1 cellular context compared by ENCODE assay signal in the genomic region with DNA sequence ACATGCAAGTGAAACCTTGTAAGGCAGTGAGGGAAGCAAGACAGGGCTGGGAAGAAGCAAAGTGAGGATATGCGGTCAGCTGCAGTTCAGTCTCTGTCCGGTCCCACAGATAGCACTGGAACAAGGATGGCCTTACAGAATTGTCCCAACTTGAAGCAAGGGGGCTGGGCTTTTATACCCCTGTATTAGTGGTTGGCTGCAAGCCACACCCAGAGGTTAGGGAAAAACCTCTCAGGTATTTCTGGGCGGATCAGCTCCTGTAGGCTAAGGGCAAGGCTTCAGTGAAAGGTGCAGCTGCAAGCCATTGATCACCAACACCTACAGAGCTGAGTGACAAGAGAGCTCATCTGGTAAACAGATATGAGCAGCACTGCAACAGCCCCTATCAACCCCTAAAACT.
TF ChIP-seq lines count a peak whose summit lies in the region.

No MANE protein-coding gene starts in this region.

TF ChIP-seq in HCT116, 20 proteins besides CTCF, POLR2A, EP300 and RAD21 (continued from another document):
- TF ChIP-seq, protein P1, sequence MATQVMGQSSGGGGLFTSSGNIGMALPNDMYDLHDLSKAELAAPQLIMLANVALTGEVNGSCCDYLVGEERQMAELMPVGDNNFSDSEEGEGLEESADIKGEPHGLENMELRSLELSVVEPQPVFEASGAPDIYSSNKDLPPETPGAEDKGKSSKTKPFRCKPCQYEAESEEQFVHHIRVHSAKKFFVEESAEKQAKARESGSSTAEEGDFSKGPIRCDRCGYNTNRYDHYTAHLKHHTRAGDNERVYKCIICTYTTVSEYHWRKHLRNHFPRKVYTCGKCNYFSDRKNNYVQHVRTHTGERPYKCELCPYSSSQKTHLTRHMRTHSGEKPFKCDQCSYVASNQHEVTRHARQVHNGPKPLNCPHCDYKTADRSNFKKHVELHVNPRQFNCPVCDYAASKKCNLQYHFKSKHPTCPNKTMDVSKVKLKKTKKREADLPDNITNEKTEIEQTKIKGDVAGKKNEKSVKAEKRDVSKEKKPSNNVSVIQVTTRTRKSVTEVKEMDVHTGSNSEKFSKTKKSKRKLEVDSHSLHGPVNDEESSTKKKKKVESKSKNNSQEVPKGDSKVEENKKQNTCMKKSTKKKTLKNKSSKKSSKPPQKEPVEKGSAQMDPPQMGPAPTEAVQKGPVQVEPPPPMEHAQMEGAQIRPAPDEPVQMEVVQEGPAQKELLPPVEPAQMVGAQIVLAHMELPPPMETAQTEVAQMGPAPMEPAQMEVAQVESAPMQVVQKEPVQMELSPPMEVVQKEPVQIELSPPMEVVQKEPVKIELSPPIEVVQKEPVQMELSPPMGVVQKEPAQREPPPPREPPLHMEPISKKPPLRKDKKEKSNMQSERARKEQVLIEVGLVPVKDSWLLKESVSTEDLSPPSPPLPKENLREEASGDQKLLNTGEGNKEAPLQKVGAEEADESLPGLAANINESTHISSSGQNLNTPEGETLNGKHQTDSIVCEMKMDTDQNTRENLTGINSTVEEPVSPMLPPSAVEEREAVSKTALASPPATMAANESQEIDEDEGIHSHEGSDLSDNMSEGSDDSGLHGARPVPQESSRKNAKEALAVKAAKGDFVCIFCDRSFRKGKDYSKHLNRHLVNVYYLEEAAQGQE (IDR thresholded peaks at IDR 0.05; ENCODE audit: low read depth) = no peak
- no peak for TF ChIP-seq SRF (IDR thresholded peaks at IDR 0.05; ENCODE audit: low read depth)
